9 cellular contexts compared by ENCODE assay signal in the genomic region with DNA sequence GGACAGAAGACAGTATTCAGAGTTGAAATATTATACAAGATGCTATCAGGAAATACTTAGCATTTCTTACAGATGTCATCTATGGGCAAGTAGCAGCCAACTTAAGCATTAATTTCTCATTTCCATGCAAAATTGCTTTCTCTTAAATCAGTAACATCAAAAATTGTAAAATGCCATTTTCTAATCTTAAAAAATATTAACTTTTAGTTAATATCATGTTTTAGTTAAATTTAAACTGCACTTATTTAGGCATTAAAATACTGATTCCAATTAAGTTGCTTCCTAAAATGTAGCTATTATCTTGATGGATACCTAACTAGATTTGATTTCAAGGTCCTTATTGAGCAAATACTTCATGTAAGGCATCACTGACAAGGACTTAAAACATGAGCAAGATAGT. TPM values are rescaled to one million over a fixed set of nuclear protein-coding genes. Genes with fewer than 3 reads are reported as not detected.
"Had no signal": no experiment of that assay in that cellular context is flagged by ENCODE, and none has a peak within 500 bp of the region (broad histone marks: within the 10 kb centered on the region; RNA-seq: fewer than 3 reads in every experiment).

No MANE protein-coding gene starts in this region.

- H3K27ac ChIP-seq: GM23248 had no signal

- H3K4me3 ChIP-seq: GM23248 had no signal

- H3K4me1 Mint-ChIP-seq: H9, IgD-negative memory B cell had no signal

- H3K27ac Mint-ChIP-seq: H9, IgD-negative memory B cell had no signal

- H3K9ac ChIP-seq: GM23248 had no signal

- DNase-seq: GM23248, GOT3, H9, HCEC 1CT had no signal

- H3K27me3 Mint-ChIP-seq: IgD-negative memory B cell had no signal

- FAIRE-seq: HepG2, HTR-8/SVneo had no signal

- H3K4me3 Mint-ChIP-seq: H9 had no signal

RNA-seq across cellular contexts. Expression of gene METTL21C, which starts 27.8 kb away (rescaled TPM):
- total RNA-seq: GM23248, H4, H9, HepG2, HT-29 had no signal
